ENCODE assay signal across 24 cellular contexts in genomic region chr9:133599470-133600173, GRCh38. TPM values are rescaled to one million over a fixed set of nuclear protein-coding genes. Genes with fewer than 3 reads are reported as not detected.
DNase-seq lines count a peak whose midpoint lies in the region; ATAC-seq, FAIRE-seq and TF ChIP-seq lines count a peak whose summit lies in the region.
"Had no signal": no experiment of that assay in that cellular context is flagged by ENCODE, and none has a peak within 500 bp of the region (broad histone marks: within the 10 kb centered on the region; RNA-seq: fewer than 3 reads in every experiment).

No MANE protein-coding gene starts in this region.

- TF ChIP-seq EP300 in GM12878 (IDR thresholded peaks at IDR 0.05; ENCODE audit: borderline replicate concordance in 1 of 2, control insufficient read depth in 1 of 2, low read depth in 2 of 2, low read length in 2 of 2): no peak
- TF ChIP-seq EP300 in HepG2 (IDR thresholded peaks at IDR 0.05; ENCODE audit: low read depth in 2 of 2, low read length in 2 of 2): no peak
- TF ChIP-seq EP300 in HepG2 (CRISPR knock-in tag; IDR thresholded peaks at IDR 0.05; ENCODE audit: borderline replicate concordance): no peak

- ATAC-seq in GM12878: no peak
- ATAC-seq in HepG2: no peak
- ATAC-seq: HCT116 had no signal

- H3K9ac ChIP-seq in GM12878 (ENCODE audit: control insufficient read depth, insufficient read depth, low read length): no peak overlapping the region
- H3K9ac ChIP-seq in HepG2 (ENCODE audit: insufficient read depth, low read depth, low read length): no peak overlapping the region
- H3K9ac ChIP-seq: GM23248 had no signal

- CTCF ChIA-PET in HEK293T (lab: Yijun Ruan, JAX): no interaction called here
- CTCF ChIA-PET in GM12878 (lab: Yijun Ruan, JAX): no interaction called here
- CTCF ChIA-PET in HepG2 (lab: Yijun Ruan, JAX; ENCODE audit: low intra/inter-chr PET ratio, low total read pairs): no interaction called here

- H3K4me2 ChIP-seq in GM12878 (ENCODE audit: control insufficient read depth, insufficient read depth) (no peak overlapping the region), HepG2 (ENCODE audit: low read depth, low read length) (no peak overlapping the region)

- intact Hi-C loops in GM12878 (cut with micrococcal nuclease; ENCODE audit: unreplicated experiment): no loop called here
- intact Hi-C loops in HepG2 (cut with micrococcal nuclease; ENCODE audit: unreplicated experiment): no loop called here

- H3K9me3 ChIP-seq in GM12878 (replicated peaks; ENCODE audit: control insufficient read depth, insufficient read depth, low read length): no peaks in the 10 kb centered on the region; the same call in 1 of the 3 replicates
- peaks cover 21% of the 10 kb centered on the region for H3K9me3 ChIP-seq in HepG2 (ENCODE audit: low read length)
- peaks cover 8% of the 10 kb centered on the region; the same call in 1 of the 2 replicates for H3K9me3 ChIP-seq in HAP-1

- RAD21 ChIA-PET in GM12878 (lab: Charles Lee; ENCODE audit: unreplicated experiment): no interaction called here

- H3K79me2 ChIP-seq in GM12878 (ENCODE audit: control insufficient read depth, insufficient read depth, low read length): no peaks in the 10 kb centered on the region
- H3K79me2 ChIP-seq in HepG2 (ENCODE audit: insufficient read depth, low read length): no peaks in the 10 kb centered on the region

- in situ Hi-C loops in GM12878 (cut with MboI): no loop called here
- in situ Hi-C loops in HepG2 (cut with HindIII; ENCODE audit: extremely low pct_ligation_motif_present, low pct_unique_long_range_greater_than_20kb): no loop called here
- in situ Hi-C loops in HAP-1 (cut with MboI; ENCODE audit: low sequenced_read_pairs): no loop called here

- BruUV-seq in GM12878 (replicated peaks; lab: Mats Ljungman, UMichigan): no TSS peak
- BruUV-seq in HepG2 (replicated peaks; lab: Mats Ljungman, UMichigan): no TSS peak

- H3K27me3 ChIP-seq in GM12878 (replicated peaks in 1 of 2; ENCODE audit: control insufficient read depth in 2 of 2, insufficient read depth in 2 of 2, low read length in 1 of 2) (peaks cover 0 to 4% of the 10 kb centered on the region in 2 experiments; a peak in 2 of 4 replicates), HepG2 (ENCODE audit: control insufficient read depth in 1 of 2, insufficient read depth in 2 of 2, low read length in 2 of 2) (peaks cover 2 to 9% of the 10 kb centered on the region in 2 experiments; a peak in 3 of 5 replicates), HAP-1 (ENCODE audit: low read depth) (peaks cover 5% of the 10 kb centered on the region; the same call in 1 of the 2 replicates)

- 81% methylated on average over 6 of the region's 6 CpGs for WGBS in GM12878 (ENCODE audit: insufficient coverage, insufficient replicate concordance, low lambda C conversion rate, missing lambda C conversion rate)
- WGBS in HepG2 (ENCODE audit: low lambda C conversion rate): 55% methylated on average over 5 of the region's 6 CpGs

- TF ChIP-seq RAD21 in GM12878 (IDR thresholded peaks at IDR 0.05; ENCODE audit: insufficient read depth, low read depth, low read length): no peak
- no peak for TF ChIP-seq RAD21 in HepG2 (CRISPR knock-in tag; IDR thresholded peaks at IDR 0.05)

- H3K4me3 ChIP-seq in GM12878 (no peak overlapping the region), HepG2 (replicated peaks in 1 of 3; ENCODE audit: insufficient read depth in 1 of 3, low read depth in 2 of 3, low read length in 3 of 3) (no peak overlapping the region), HAP-1 (no peak overlapping the region)
- H3K4me3 ChIP-seq: GM23248 had no signal

- SMC1A ChIA-PET in GM12878 (lab: Charles Lee; ENCODE audit: uncharacterized antibody, unreplicated experiment): no interaction called here

- no peak overlapping the region for H2AFZ ChIP-seq in GM12878 (ENCODE audit: control insufficient read depth, low read depth, low read length)
- H2AFZ ChIP-seq in HepG2 (ENCODE audit: low read length): no peak overlapping the region
- H2AFZ ChIP-seq: GM23248 had no signal

- POLR2A ChIA-PET in HEK293T (lab: Yijun Ruan, JAX): no interaction called here
- POLR2A ChIA-PET in GM12878 (lab: Charles Lee): no interaction called here
- POLR2A ChIA-PET in HepG2 (lab: Yijun Ruan, JAX): no interaction called here

- no peaks in the 10 kb centered on the region for H3K4me1 ChIP-seq in GM12878 (ENCODE audit: control insufficient read depth, insufficient read depth, low read length)
- no peaks in the 10 kb centered on the region for H3K4me1 ChIP-seq in HepG2 (ENCODE audit: insufficient read depth, low read length)
- no peaks in the 10 kb centered on the region for H3K4me1 ChIP-seq in HAP-1

- FAIRE-seq in GM12878 (lab: Jason Lieb, UNC) (peak; percentile 23), HepG2 (lab: Jason Lieb, UNC) (no peak), urothelium cell line (lab: Jason Lieb, UNC) (peak; percentile 99)
- FAIRE-seq: A204.1, H54 had no signal

- DNase-seq in HEK293T (ENCODE audit: extremely low spot score) (no peak), GM12878 (ENCODE audit: low read depth, low spot score) (no peak), HepG2 (ENCODE audit: low spot score) (no peak), urothelium cell line (ENCODE audit: low spot score) (no peak), UCSD-AML1 (lab: John Stamatoyannopoulos, UW; ENCODE audit: unreplicated experiment) (no peak), HAP-1 (ENCODE audit: low spot score in 2 of 2) (no peak)
- no peak for DNase-seq in effector CD4-positive, alpha-beta T cell
- DNase-seq: ACHN; AML-193; CD4-positive, alpha-beta T cell; DMS153; DMS79; GF-D8; GM23248; Karpas-422; KBM-7 had no signal

- no peak overlapping the region for H3K27ac ChIP-seq in GM12878 (ENCODE audit: control insufficient read depth, insufficient read depth)
- no peak overlapping the region for H3K27ac ChIP-seq in HepG2 (ENCODE audit: extremely low read length, insufficient read depth, low read length)
- H3K27ac ChIP-seq: C4-2B, GM23248 had no signal

- TF ChIP-seq POLR2A in GM12878 (IDR thresholded peaks at IDR 0.05; ENCODE audit: low read depth, low read length) (no peak), HepG2 (IDR thresholded peaks at IDR 0.05; ENCODE audit: insufficient read depth in 1 of 2, low read depth in 2 of 2, low read length in 2 of 2) (no peak)

- H4K20me1 ChIP-seq in GM12878 (ENCODE audit: control insufficient read depth, insufficient read depth): no peaks in the 10 kb centered on the region
- H4K20me1 ChIP-seq in HepG2 (ENCODE audit: insufficient read depth, low read length): 0 out of 2 replicates have a peak, but pooled peaks cover 7% of the 10 kb centered on the region

- H3K36me3 ChIP-seq in GM12878 (ENCODE audit: control insufficient read depth in 2 of 2, insufficient read depth in 2 of 2, low read length in 1 of 2) (no peaks in the 10 kb centered on the region), HepG2 (replicated peaks in 1 of 2; ENCODE audit: control insufficient read depth in 1 of 2, insufficient read depth in 2 of 2, low read length in 2 of 2) (no peaks in the 10 kb centered on the region), HAP-1 (replicated peaks) (no peaks in the 10 kb centered on the region)

- TF ChIP-seq CTCF in GM12878 (IDR thresholded peaks at IDR 0.05 in 2 of 3, conservative IDR thresholded peaks at IDR 0.05 in 1 of 3; ENCODE audit: control insufficient read depth in 2 of 3, extremely low read depth in 1 of 3, insufficient read depth in 1 of 3, low read depth in 3 of 3, low read length in 3 of 3): no peak
- TF ChIP-seq CTCF in HepG2 (CRISPR knock-in tag; IDR thresholded peaks at IDR 0.05): no peak

RNA-seq across cellular contexts. Expression of gene FAM163B, which starts 9.6 kb away (rescaled TPM):
- total RNA-seq in GM12878 (2013; cell fraction: nucleolus; rRNA removed): not detected in 2 replicates
- total RNA-seq in GM12878 (2014; rRNA removed) (not detected in 2 replicates), GM12878 (2014; rRNA removed; fragmentation: Illumina TruSeq; extraction: Trizol) (not detected in 2 replicates), GM12878 (2021) (not detected in 2 replicates), HepG2 (2016; rRNA removed; fragmentation: Illumina TruSeq; extraction: Trizol) (not detected in 2 replicates)
- polyA plus RNA-seq in GM12878 (2011; ENCODE audit: low read depth): not detected
- polyA plus RNA-seq in GM12878 (2011; rRNA removed) (not detected in 2 replicates), GM12878 (2014; fragmentation: Illumina TruSeq; extraction: Trizol) (not detected in 2 replicates), GM12878 (2014; fragmentation: Nextera tagmentation; extraction: Ambion mirVana) (not detected), GM12878 (2014; rRNA removed) (not detected in 2 replicates), GM12878 (2016; fragmentation: Nextera tagmentation; extraction: Ambion mirVana) (not detected), HepG2 (2011; rRNA removed) (not detected in 2 replicates)
- not detected in 2 replicates for polyA plus RNA-seq in GM12878 (2011; cell fraction: cytosol; rRNA removed)
- 0.13 and 0.28 TPM in 2 replicates for polyA plus RNA-seq in GM12878 (2011; cell fraction: nucleus; rRNA removed)
- polyA plus RNA-seq in GM12878 (2012): not detected in 2 replicates
- not detected in 2 replicates for polyA minus RNA-seq in GM12878 (2011; rRNA and poly(A)+ RNA removed)
- not detected in 2 replicates for polyA minus RNA-seq in GM12878 (2011; cell fraction: cytosol; rRNA and poly(A)+ RNA removed)
- polyA minus RNA-seq in GM12878 (2011; cell fraction: nucleus; rRNA and poly(A)+ RNA removed): 0.36 TPM in 1 of 2 replicates, not detected in the other
- total RNA-seq in HepG2 (2016; cell fraction: cytosol; rRNA removed; fragmentation: Illumina TruSeq; extraction: Trizol; ENCODE audit: low read depth): not detected in 2 replicates
- total RNA-seq in HepG2 (2016; cell fraction: insoluble cytoplasmic fraction; rRNA removed; fragmentation: Illumina TruSeq; extraction: Trizol): not detected in 2 replicates
- total RNA-seq in HepG2 (2016; cell fraction: membrane; rRNA removed; fragmentation: Illumina TruSeq; extraction: Trizol): not detected in 2 replicates
- not detected in 2 replicates for total RNA-seq in HepG2 (2016; cell fraction: nucleus; rRNA removed; fragmentation: Illumina TruSeq; extraction: Trizol)
- not detected in 2 replicates for polyA plus RNA-seq in HepG2 (2011; cell fraction: cytosol; rRNA removed)
- polyA plus RNA-seq in HepG2 (2011; cell fraction: nucleus; rRNA removed): not detected in 2 replicates
- polyA plus RNA-seq in HepG2 (2012): not detected in 2 replicates
- polyA plus RNA-seq in HepG2 (2016; cell fraction: cytosol; fragmentation: Illumina TruSeq; extraction: Trizol; ENCODE audit: low read depth): not detected in 2 replicates
- not detected in 2 replicates for polyA plus RNA-seq in HepG2 (2016; cell fraction: insoluble cytoplasmic fraction; fragmentation: Illumina TruSeq; extraction: Trizol; ENCODE audit: low read depth)
- not detected in 2 replicates for polyA plus RNA-seq in HepG2 (2016; cell fraction: membrane; fragmentation: Illumina TruSeq; extraction: Trizol; ENCODE audit: low read depth)
- polyA plus RNA-seq in HepG2 (2016; cell fraction: nucleus; fragmentation: Illumina TruSeq; extraction: Trizol; ENCODE audit: insufficient read depth, low read depth): not detected in 2 replicates
- polyA minus RNA-seq in HepG2 (2011; rRNA and poly(A)+ RNA removed; ENCODE audit: low replicate concordance): not detected in 2 replicates
- not detected in 2 replicates for polyA minus RNA-seq in HepG2 (2011; cell fraction: cytosol; rRNA and poly(A)+ RNA removed)
- polyA minus RNA-seq in HepG2 (2011; cell fraction: nucleus; rRNA and poly(A)+ RNA removed): not detected in 2 replicates
- total RNA-seq: CD4-positive, alpha-beta T cell; Daoy; GM23248; HT-29 had no signal
- polyA plus RNA-seq: BJ, GM23248, IgD-negative memory B cell had no signal

RNA-seq across cellular contexts. Expression of gene DBH, which starts 36.5 kb away (rescaled TPM):
- not detected in 2 replicates for total RNA-seq in GM12878 (2013; cell fraction: nucleolus; rRNA removed)
- total RNA-seq in GM12878 (2014; rRNA removed) (0.05 TPM in 1 of 2 replicates, not detected in the other), GM12878 (2014; rRNA removed; fragmentation: Illumina TruSeq; extraction: Trizol) (not detected in 2 replicates), GM12878 (2021) (not detected in 2 replicates), HepG2 (2016; rRNA removed; fragmentation: Illumina TruSeq; extraction: Trizol) (not detected in 2 replicates)
- polyA plus RNA-seq in GM12878 (2011; ENCODE audit: low read depth): not detected
- polyA plus RNA-seq in GM12878 (2011; rRNA removed) (not detected in 2 replicates), GM12878 (2014; fragmentation: Illumina TruSeq; extraction: Trizol) (not detected in 2 replicates), GM12878 (2014; fragmentation: Nextera tagmentation; extraction: Ambion mirVana) (not detected), GM12878 (2014; rRNA removed) (not detected in 2 replicates), GM12878 (2016; fragmentation: Nextera tagmentation; extraction: Ambion mirVana) (not detected), HepG2 (2011; rRNA removed) (not detected in 2 replicates)
- polyA plus RNA-seq in GM12878 (2011; cell fraction: cytosol; rRNA removed): not detected in 2 replicates
- not detected in 2 replicates for polyA plus RNA-seq in GM12878 (2011; cell fraction: nucleus; rRNA removed)
- 0.04 and 0.06 TPM in 2 replicates for polyA plus RNA-seq in GM12878 (2012)
- polyA minus RNA-seq in GM12878 (2011; rRNA and poly(A)+ RNA removed): not detected in 2 replicates
- polyA minus RNA-seq in GM12878 (2011; cell fraction: cytosol; rRNA and poly(A)+ RNA removed): not detected in 2 replicates
- not detected in 2 replicates for polyA minus RNA-seq in GM12878 (2011; cell fraction: nucleus; rRNA and poly(A)+ RNA removed)
- not detected in 2 replicates for total RNA-seq in HepG2 (2016; cell fraction: cytosol; rRNA removed; fragmentation: Illumina TruSeq; extraction: Trizol; ENCODE audit: low read depth)
- total RNA-seq in HepG2 (2016; cell fraction: insoluble cytoplasmic fraction; rRNA removed; fragmentation: Illumina TruSeq; extraction: Trizol): not detected in 2 replicates
- not detected in 2 replicates for total RNA-seq in HepG2 (2016; cell fraction: membrane; rRNA removed; fragmentation: Illumina TruSeq; extraction: Trizol)
- not detected in 2 replicates for total RNA-seq in HepG2 (2016; cell fraction: nucleus; rRNA removed; fragmentation: Illumina TruSeq; extraction: Trizol)
- polyA plus RNA-seq in HepG2 (2011; cell fraction: cytosol; rRNA removed): not detected in 2 replicates
- not detected in 2 replicates for polyA plus RNA-seq in HepG2 (2011; cell fraction: nucleus; rRNA removed)
- polyA plus RNA-seq in HepG2 (2012): 1.5 and 1.6 TPM in 2 replicates
- polyA plus RNA-seq in HepG2 (2016; cell fraction: cytosol; fragmentation: Illumina TruSeq; extraction: Trizol; ENCODE audit: low read depth): not detected in 2 replicates
- not detected in 2 replicates for polyA plus RNA-seq in HepG2 (2016; cell fraction: insoluble cytoplasmic fraction; fragmentation: Illumina TruSeq; extraction: Trizol; ENCODE audit: low read depth)
- not detected in 2 replicates for polyA plus RNA-seq in HepG2 (2016; cell fraction: membrane; fragmentation: Illumina TruSeq; extraction: Trizol; ENCODE audit: low read depth)
- polyA plus RNA-seq in HepG2 (2016; cell fraction: nucleus; fragmentation: Illumina TruSeq; extraction: Trizol; ENCODE audit: insufficient read depth, low read depth): not detected in 2 replicates
- polyA minus RNA-seq in HepG2 (2011; rRNA and poly(A)+ RNA removed; ENCODE audit: low replicate concordance): not detected in 2 replicates
- not detected in 2 replicates for polyA minus RNA-seq in HepG2 (2011; cell fraction: cytosol; rRNA and poly(A)+ RNA removed)
- polyA minus RNA-seq in HepG2 (2011; cell fraction: nucleus; rRNA and poly(A)+ RNA removed): not detected in 2 replicates
- total RNA-seq: Daoy, GM23248, HT-29 had no signal
- polyA plus RNA-seq: BJ, GM23248, IgD-negative memory B cell had no signal
